11 cellular contexts compared by ENCODE assay signal in the genomic region with DNA sequence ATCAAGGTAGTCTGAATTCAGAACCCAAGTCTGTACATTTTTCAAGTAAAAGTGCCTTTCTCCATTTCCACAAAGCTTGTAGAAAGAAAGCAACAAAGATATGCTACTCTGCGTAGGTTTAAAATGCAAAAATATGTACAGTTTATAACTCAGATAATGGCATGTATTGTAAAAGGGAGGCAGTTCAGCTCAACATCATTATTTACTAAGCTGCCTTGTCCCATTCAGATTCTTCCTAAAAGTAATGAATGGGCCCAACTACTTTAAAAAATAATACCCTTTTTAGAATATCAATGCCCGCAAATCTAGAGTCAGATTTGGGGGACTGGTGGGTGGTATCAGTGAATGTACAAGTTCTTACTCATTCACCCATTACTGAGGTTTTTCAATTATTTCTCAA.
"Had no signal": no experiment of that assay in that cellular context is flagged by ENCODE, and none has a peak within 500 bp of the region (broad histone marks: within the 10 kb centered on the region; RNA-seq: fewer than 3 reads in every experiment).

No MANE protein-coding gene starts in this region.

- DNase-seq: activated CD4-positive, CD25-positive, alpha-beta regulatory T cell; activated naive CD4-positive, alpha-beta T cell treated with anti-CD3 and anti-CD28 coated beads, Interleukin-2, amount 50 U/mL, for 16 hours; foreskin keratinocyte; heart right ventricle; naive B cell; right cardiac atrium; SK-N-SH; spleen; stimulated activated CD4-positive, alpha-beta T cell treated with anti-CD3 and anti-CD28 coated beads, Interleukin-1b, Interleukin-23, amount 100 ng/mL, for 48 hours; stimulated activated naive B cell treated with anti-CD40 and anti-IgM and Interleukin-4, amounts not matched to agents 10 μg/mL and 1 μg/mL and 100 μg/mL, for 72 hours; upper lobe of left lung had no signal

- H3K4me1 ChIP-seq: foreskin keratinocyte, spleen had no signal

- H3K27me3 ChIP-seq: foreskin keratinocyte, heart right ventricle, spleen, upper lobe of left lung had no signal

- H3K4me3 ChIP-seq: heart right ventricle, spleen, upper lobe of left lung had no signal

- H3K9me2 ChIP-seq: SK-N-SH had no signal

- H3K9ac ChIP-seq: SK-N-SH had no signal

- H3K9me3 ChIP-seq: heart right ventricle, SK-N-SH, spleen, upper lobe of left lung had no signal

- ATAC-seq: foreskin keratinocyte; heart right ventricle; right cardiac atrium; stimulated activated naive B cell treated with anti-CD40 and anti-IgM and Interleukin-4, amounts not matched to agents 10 μg/mL and 1 μg/mL and 100 μg/mL, for 72 hours had no signal

- H3K27ac ChIP-seq: foreskin keratinocyte had no signal

- H3K4me2 ChIP-seq: SK-N-SH had no signal
